10 cellular contexts compared by ENCODE assay signal in genomic region chr2:222572761-222573174, GRCh38.
A peak's percentile ranks its signal among the peaks of the same experiment; 100 is the strongest.
DNase-seq lines count a peak whose midpoint lies in the region; ATAC-seq and TF ChIP-seq lines count a peak whose summit lies in the region.
"Had no signal": no experiment of that assay in that cellular context is flagged by ENCODE, and none has a peak within 500 bp of the region (broad histone marks: within the 10 kb centered on the region; RNA-seq: fewer than 3 reads in every experiment).

No MANE protein-coding gene starts in this region.

- ATAC-seq in central memory CD8-positive, alpha-beta T cell (replicated peaks; ENCODE audit: extremely low read depth, poor library complexity, severe bottlenecking), result no peak
- ATAC-seq in HG03520 (IDR thresholded peaks at IDR 0.05; ENCODE audit: unreplicated experiment), result no peak

- H3K4ac ChIP-seq in mesenchymal stem cell (ENCODE audit: low read depth in 1 of 2, low read length in 2 of 2), result no peak overlapping the region

- H3K9me3 Mint-ChIP-seq in central memory CD8-positive, alpha-beta T cell, result no peaks in the 10 kb centered on the region

- H3K9ac ChIP-seq in mesenchymal stem cell (ENCODE audit: low read length), result peak overlapping the region; percentile 33

- WGBS in mesenchymal stem cell, result no CpG with 5 or more reads among the region's 1 CpG

- H3K14ac ChIP-seq in mesenchymal stem cell (ENCODE audit: low read length in 2 of 2), result no peak overlapping the region

- CTCF ChIA-PET in AG04450 (lab: Charles Lee), result interaction anchor here (2.5 kb wide), 1 partner anchor 11 kb away, joined by 11 read pairs; no protein-coding TSS in a partner anchor

- H2BK15ac ChIP-seq in mesenchymal stem cell (ENCODE audit: low read depth, poor library complexity, severe bottlenecking), result no peak overlapping the region

- H4K8ac ChIP-seq in mesenchymal stem cell (ENCODE audit: low read length), result no peak overlapping the region

- H2AFZ ChIP-seq in mesenchymal stem cell (ENCODE audit: low read depth, low read length), result no peak overlapping the region

- peaks cover 20% of the 10 kb centered on the region for H3K79me1 ChIP-seq in mesenchymal stem cell (replicated peaks; ENCODE audit: low read length, poor library complexity, severe bottlenecking)

- H3K4me2 ChIP-seq in mesenchymal stem cell (ENCODE audit: low read length, poor library complexity, severe bottlenecking), result no peak overlapping the region

- H2BK5ac ChIP-seq in mesenchymal stem cell (ENCODE audit: low read depth, low read length, poor library complexity, severe bottlenecking), result no peak overlapping the region

- H2BK12ac ChIP-seq in mesenchymal stem cell (ENCODE audit: low read length in 2 of 2), result peak overlapping the region in 1 of 2 experiments; percentile 61

- POLR2A ChIA-PET in AG04450 (lab: Yijun Ruan, JAX), result no interaction called here

- H3K27ac ChIP-seq in AG04450 (ENCODE audit: low read depth, low read length), result peak overlapping the region; percentile 73
- peak overlapping the region; percentile 51 for H3K27ac ChIP-seq in mesenchymal stem cell (ENCODE audit: low read length, poor library complexity, severe bottlenecking)
- H3K27ac ChIP-seq: HL-60, upper lobe of left lung had no signal

- H3K36me3 ChIP-seq in mesenchymal stem cell (ENCODE audit: control insufficient read depth in 1 of 2, insufficient read depth in 2 of 2, low read depth in 1 of 2, low read length in 2 of 2), result peaks cover 8 to 18% of the 10 kb centered on the region in 2 experiments

- H3K23ac ChIP-seq in mesenchymal stem cell (ENCODE audit: low read length in 2 of 2), result no peak overlapping the region

- no peaks in the 10 kb centered on the region for H3K9me3 ChIP-seq in AG04450 (ENCODE audit: control insufficient read depth, insufficient read depth, low read length)
- H3K9me3 ChIP-seq in mesenchymal stem cell (ENCODE audit: control insufficient read depth, low read length), result no peaks in the 10 kb centered on the region
- H3K9me3 ChIP-seq: upper lobe of left lung had no signal

- H4K91ac ChIP-seq in mesenchymal stem cell (ENCODE audit: low read length), result no peak overlapping the region

- H3K18ac ChIP-seq in mesenchymal stem cell (ENCODE audit: low read depth in 1 of 2, low read length in 2 of 2), result peak overlapping the region; percentile 89 to 92

- H3K4me3 ChIP-seq in AG04450 (ENCODE audit: low read depth, low read length) (no peak overlapping the region), mesenchymal stem cell (ENCODE audit: insufficient read depth in 1 of 2, low read depth in 1 of 2, low read length in 2 of 2) (no peak overlapping the region)
- H3K4me3 ChIP-seq: upper lobe of left lung had no signal

- H3K4me3 Mint-ChIP-seq in central memory CD8-positive, alpha-beta T cell, result no peak overlapping the region

- DNase-seq in AG04450 (ENCODE audit: low read depth, low spot score) (peak; percentile 15), LHCN-M2 (ENCODE audit: low read depth) (peak; percentile 69), mesenchymal stem cell (peak; percentile 86), NCI-H1092 treated with DMSO at 0.1 percent for 48 hours (lab: John Stamatoyannopoulos, UW) (no peak), SIG-M5 treated with dmso at 0.1 percent for 504 hours (lab: John Stamatoyannopoulos, UW; ENCODE audit: unreplicated experiment) (no peak)
- DNase-seq in central memory CD8-positive, alpha-beta T cell (ENCODE audit: low spot score in 2 of 2), result no peak
- DNase-seq in stimulated activated CD4-positive, alpha-beta T cell treated with anti-CD3 and anti-CD28 coated beads, Interleukin-1b, Interleukin-23, amount 100 ng/mL, for 48 hours, result no peak

- no peak for TF ChIP-seq CTCF in AG04450 (IDR thresholded peaks at IDR 0.05; ENCODE audit: low read depth, low read length)

- no peaks in the 10 kb centered on the region for H3K27me3 ChIP-seq in AG04450 (ENCODE audit: control insufficient read depth, insufficient read depth, low read length)
- no peaks in the 10 kb centered on the region for H3K27me3 ChIP-seq in mesenchymal stem cell (ENCODE audit: control insufficient read depth in 1 of 2, insufficient read depth in 1 of 2, low read length in 2 of 2)
- H3K27me3 ChIP-seq: upper lobe of left lung had no signal

- no peak overlapping the region for H2AK5ac ChIP-seq in mesenchymal stem cell (ENCODE audit: low read length, severe bottlenecking)

- H3K4me1 ChIP-seq in mesenchymal stem cell (ENCODE audit: control insufficient read depth, insufficient read depth, low read depth, low read length), result peaks cover 2% of the 10 kb centered on the region

- H2BK120ac ChIP-seq in mesenchymal stem cell (ENCODE audit: low read depth, low read length), result peak overlapping the region; percentile 44

- H3K36me3 Mint-ChIP-seq in central memory CD8-positive, alpha-beta T cell (ENCODE audit: insufficient read depth), result peaks cover 15% of the 10 kb centered on the region

- H3K27ac Mint-ChIP-seq in central memory CD8-positive, alpha-beta T cell (ENCODE audit: low read depth), result peak overlapping the region; percentile 26

- H3K27me3 Mint-ChIP-seq in central memory CD8-positive, alpha-beta T cell, result no peaks in the 10 kb centered on the region

- H3K4me1 Mint-ChIP-seq in central memory CD8-positive, alpha-beta T cell, result peaks cover 13% of the 10 kb centered on the region

Comparison
In these comparisons a context has a peak if more than half of its experiments do, and no peak if none do; other contexts are left out.
1. DNase-seq: peak in AG04450 (single experiment), LHCN-M2 (single experiment) and mesenchymal stem cell (single experiment); none in central memory CD8-positive, alpha-beta T cell (0 of 2), stimulated activated CD4-positive, alpha-beta T cell treated with anti-CD3 and anti-CD28 coated beads, Interleukin-1b, Interleukin-23, amount 100 ng/mL, for 48 hours (single experiment), NCI-H1092 treated with DMSO at 0.1 percent for 48 hours (single experiment) and SIG-M5 treated with dmso at 0.1 percent for 504 hours (single experiment).